In genomic region chr11:65448074-65448417, GRCh38 we compare ENCODE assay signal across 10 cellular contexts. TPM values are rescaled to one million over a fixed set of nuclear protein-coding genes. Genes with fewer than 3 reads are reported as not detected.
DNase-seq lines count a peak whose midpoint lies in the region; ATAC-seq, FAIRE-seq and TF ChIP-seq lines count a peak whose summit lies in the region.
"Had no signal": no experiment of that assay in that cellular context is flagged by ENCODE, and none has a peak within 500 bp of the region (broad histone marks: within the 10 kb centered on the region; RNA-seq: fewer than 3 reads in every experiment).

No MANE protein-coding gene starts in this region.

- no peak for TF ChIP-seq CTCF in KMS-11 (conservative IDR thresholded peaks at IDR 0.05; ENCODE audit: low read depth, low read length)

- no peaks in the 10 kb centered on the region for H4K20me1 ChIP-seq in KMS-11 (ENCODE audit: insufficient read depth)

- peaks cover 2% of the 10 kb centered on the region for H3K36me3 Mint-ChIP-seq in CD4-positive, CD25-positive, alpha-beta regulatory T cell

- H3K27ac Mint-ChIP-seq in CD4-positive, CD25-positive, alpha-beta regulatory T cell = peak overlapping the region in 2 of 3 donors; percentile 20 to 62

- H2AFZ ChIP-seq in KMS-11 (ENCODE audit: low read depth) = no peak overlapping the region

- H3K9ac ChIP-seq in KMS-11 = no peak overlapping the region

- H3K4me3 ChIP-seq in CD4-positive, CD25-positive, alpha-beta regulatory T cell (ENCODE audit: low read depth, low read length) = no peak overlapping the region
- no peak overlapping the region for H3K4me3 ChIP-seq in KMS-11 (IDR thresholded peaks at IDR 0.05; ENCODE audit: insufficient read depth, low read depth, low read length)
- H3K4me3 ChIP-seq: SK-N-MC had no signal

- ATAC-seq in CD4-positive, CD25-positive, alpha-beta regulatory T cell (ENCODE audit: low read depth in 2 of 2) = no peak
- ATAC-seq in HG02884 (IDR thresholded peaks at IDR 0.05; ENCODE audit: unreplicated experiment) = no peak

- peaks cover 0 to 1% (median 0%) of the 10 kb centered on the region in 7 donors for H3K9me3 Mint-ChIP-seq in CD4-positive, CD25-positive, alpha-beta regulatory T cell

- FAIRE-seq in GM19239 (lab: Jason Lieb, UNC) = no peak

- no peaks in the 10 kb centered on the region for H3K9me3 ChIP-seq in CD4-positive, CD25-positive, alpha-beta regulatory T cell (ENCODE audit: control insufficient read depth in 2 of 2, low read length in 2 of 2)

- peaks cover 8% of the 10 kb centered on the region for H3K36me3 ChIP-seq in CD4-positive, CD25-positive, alpha-beta regulatory T cell (ENCODE audit: control insufficient read depth, insufficient read depth, low read length)
- H3K36me3 ChIP-seq in KMS-11 (ENCODE audit: insufficient read depth) = no peaks in the 10 kb centered on the region

- peaks cover 1% of the 10 kb centered on the region for H3K4me1 ChIP-seq in CD4-positive, CD25-positive, alpha-beta regulatory T cell (ENCODE audit: control insufficient read depth, insufficient read depth, low read length, poor library complexity, severe bottlenecking)
- H3K4me1 ChIP-seq in KMS-11 (ENCODE audit: low read depth, poor library complexity, severe bottlenecking) = peaks cover 38% of the 10 kb centered on the region

- H3K27me3 Mint-ChIP-seq in CD4-positive, CD25-positive, alpha-beta regulatory T cell = no peaks in the 10 kb centered on the region

- H3K4me2 ChIP-seq in KMS-11 = peak overlapping the region; percentile 17; the same call in 1 of the 2 replicates

- DNase-seq in CD4-positive, CD25-positive, alpha-beta regulatory T cell = no peak
- DNase-seq in dermis blood vessel endothelial cell (peak; percentile 29), renal cortical epithelial cell (ENCODE audit: low read depth) (peak; percentile 62), NCI-H2171 (lab: John Stamatoyannopoulos, UW) (no peak), kidney tubule cell (ENCODE audit: low spot score) (no peak), GM19239 (ENCODE audit: insufficient read length, low spot score) (no peak)
- DNase-seq: NCI-H2227 treated with DMSO at 0.1 percent for 48 hours had no signal

- no peaks in the 10 kb centered on the region for H3K27me3 ChIP-seq in CD4-positive, CD25-positive, alpha-beta regulatory T cell (ENCODE audit: control insufficient read depth, insufficient read depth, low read length)
- H3K27me3 ChIP-seq in KMS-11 (ENCODE audit: insufficient read depth, low read depth) = no peaks in the 10 kb centered on the region

- peak overlapping the region in 1 of 4 donors; percentile 6 for H3K4me3 Mint-ChIP-seq in CD4-positive, CD25-positive, alpha-beta regulatory T cell

- no peaks in the 10 kb centered on the region for H3K79me2 ChIP-seq in KMS-11 (ENCODE audit: insufficient read depth, low read depth)

- H3K4me1 Mint-ChIP-seq in CD4-positive, CD25-positive, alpha-beta regulatory T cell = peaks cover 4 to 12% (median 6%) of the 10 kb centered on the region in 4 donors

- H3K27ac ChIP-seq in CD4-positive, CD25-positive, alpha-beta regulatory T cell (ENCODE audit: insufficient read depth, low read length, poor library complexity, severe bottlenecking) = no peak overlapping the region
- peak overlapping the region; percentile 20; the same call in 1 of the 2 replicates for H3K27ac ChIP-seq in KMS-11

RNA-seq across cellular contexts. Expression of gene NEAT1, which starts 25.4 kb away (rescaled TPM):
- total RNA-seq in CD4-positive, CD25-positive, alpha-beta regulatory T cell = 890 TPM
- polyA plus RNA-seq in CD4-positive, CD25-positive, alpha-beta regulatory T cell = 1 to 10 TPM; 1.4 to 3.1 (median 1.9) TPM
- total RNA-seq in dermis blood vessel endothelial cell (50.4 and 189 TPM in 2 replicates), renal cortical epithelial cell (17.4 and 141 TPM in 2 replicates)

RNA-seq across cellular contexts. Expression of gene MALAT1, which starts 50.8 kb away (rescaled TPM):
- 36,047 TPM for total RNA-seq in CD4-positive, CD25-positive, alpha-beta regulatory T cell
- polyA plus RNA-seq in CD4-positive, CD25-positive, alpha-beta regulatory T cell = 1,000 to 10,000 TPM; 2,329 to 3,603 (median 2,794) TPM
- 2,930 and 8,332 TPM in 2 replicates for total RNA-seq in dermis blood vessel endothelial cell
- total RNA-seq in renal cortical epithelial cell = 3,367 and 12,764 TPM in 2 replicates

Comparison
In these comparisons a context has a peak if more than half of its experiments do, and no peak if none do; other contexts are left out.
1. DNase-seq: peak in dermis blood vessel endothelial cell (single experiment) and renal cortical epithelial cell (single experiment); none in CD4-positive, CD25-positive, alpha-beta regulatory T cell (0 of 3), NCI-H2171 (single experiment), kidney tubule cell (single experiment) and GM19239 (single experiment).